In genomic region chr10:1294748-1295147, GRCh38 we compare ENCODE assay signal across 1 cellular context.
TF ChIP-seq lines count a peak whose summit lies in the region.

No MANE protein-coding gene starts in this region.

TF ChIP-seq in WTC11, 78 proteins besides CTCF, POLR2A, EP300 and RAD21 (continued from another document):
- TF ChIP-seq AR (CRISPR knock-in tag; IDR thresholded peaks at IDR 0.05) (no peak), RORB (CRISPR knock-in tag; IDR thresholded peaks at IDR 0.05) (no peak), SP1 (CRISPR knock-in tag; conservative IDR thresholded peaks at IDR 0.05) (no peak), TEAD4 (CRISPR knock-in tag; IDR thresholded peaks at IDR 0.05) (no peak), CREM (CRISPR knock-in tag; IDR thresholded peaks at IDR 0.05) (no peak)
